In the genomic region with DNA sequence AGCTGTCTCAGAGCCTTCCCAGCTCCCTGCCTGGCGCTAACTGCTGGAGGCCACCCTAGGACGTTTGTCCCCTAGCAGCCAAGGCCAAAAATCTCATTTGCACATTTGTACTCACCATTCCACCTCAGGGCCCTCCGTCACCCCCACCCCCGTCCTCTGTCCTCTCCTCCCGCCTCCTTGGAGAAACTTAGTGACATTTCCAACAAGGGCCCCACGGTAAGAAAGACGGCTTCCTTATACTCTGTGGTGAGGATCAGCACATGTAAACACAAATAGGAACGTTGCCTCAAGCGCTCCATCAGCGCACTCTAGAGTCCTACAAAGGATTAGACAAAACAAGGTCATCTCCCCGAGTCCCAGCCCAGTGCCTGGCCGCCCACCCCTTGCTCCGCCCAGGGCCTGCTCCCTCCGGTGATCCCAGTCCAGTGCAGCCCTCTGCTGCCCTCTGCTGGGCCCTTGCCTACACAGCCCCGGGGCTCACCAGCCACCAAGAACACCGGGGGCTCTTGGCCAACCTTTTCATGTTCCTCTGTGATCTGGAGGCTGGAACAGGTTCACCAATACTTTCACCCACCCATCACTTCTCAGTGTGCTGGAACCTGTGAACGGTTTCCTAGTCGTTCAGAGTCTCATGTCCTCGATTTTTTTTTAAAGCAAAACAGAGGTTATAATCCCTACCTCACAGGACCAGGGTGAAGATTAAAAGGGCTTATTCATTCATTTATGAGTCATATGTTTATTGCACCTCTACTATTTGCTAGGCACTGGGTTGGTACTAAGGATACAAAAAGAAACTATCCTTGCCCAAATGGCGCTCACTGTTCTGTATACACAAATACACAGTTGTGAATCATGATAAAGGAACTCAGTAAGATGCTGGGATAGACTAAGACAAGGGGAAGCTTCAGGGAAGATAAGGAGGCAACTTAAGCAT, we compare ENCODE assay signal across 8 cellular contexts.
DNase-seq lines count a peak whose midpoint lies in the region; ATAC-seq and TF ChIP-seq lines count a peak whose summit lies in the region.

No MANE protein-coding gene starts in this region.

- TF ChIP-seq CTCF in AG10803 (conservative IDR thresholded peaks at IDR 0.05; ENCODE audit: low read length): peak; percentile 94

- ATAC-seq in GM19035 (IDR thresholded peaks at IDR 0.05; ENCODE audit: unreplicated experiment) (peak; percentile 98), HG03342 (IDR thresholded peaks at IDR 0.05; ENCODE audit: unreplicated experiment) (peak; percentile 97)

- DNase-seq in AG10803 (ENCODE audit: low read depth) (peak; percentile 97), NCI-H226 (peak; percentile 82), islet precursor cell (peak; percentile 98)
- DNase-seq in activated CD4-positive, CD25-positive, alpha-beta regulatory T cell treated with anti-CD3 and anti-CD28 coated beads, Interleukin-2, amount 50 U/mL, for 16 hours (ENCODE audit: low read depth, low spot score): peak; percentile 66
- peak; percentile 77 for DNase-seq in central memory CD4-positive, alpha-beta T cell
- peak; percentile 70 to 87 for DNase-seq in stimulated activated CD4-positive, alpha-beta T cell treated with anti-CD3 and anti-CD28 coated beads, Interleukin-12 subunit alpha, Interleukin-12 subunit beta, amount 100 ng/mL, for 24 hours (ENCODE audit: low read depth in 2 of 2)

- peak overlapping the region; percentile 48 for H3K4me3 ChIP-seq in AG10803 (ENCODE audit: low read length)

Comparison
In these comparisons a context has a peak if more than half of its experiments do, and no peak if none do; other contexts are left out.
1. Peak in every context shown above with its lines: DNase-seq, ATAC-seq and H3K4me3 ChIP-seq.